22 cellular contexts compared by ENCODE assay signal in the genomic region with DNA sequence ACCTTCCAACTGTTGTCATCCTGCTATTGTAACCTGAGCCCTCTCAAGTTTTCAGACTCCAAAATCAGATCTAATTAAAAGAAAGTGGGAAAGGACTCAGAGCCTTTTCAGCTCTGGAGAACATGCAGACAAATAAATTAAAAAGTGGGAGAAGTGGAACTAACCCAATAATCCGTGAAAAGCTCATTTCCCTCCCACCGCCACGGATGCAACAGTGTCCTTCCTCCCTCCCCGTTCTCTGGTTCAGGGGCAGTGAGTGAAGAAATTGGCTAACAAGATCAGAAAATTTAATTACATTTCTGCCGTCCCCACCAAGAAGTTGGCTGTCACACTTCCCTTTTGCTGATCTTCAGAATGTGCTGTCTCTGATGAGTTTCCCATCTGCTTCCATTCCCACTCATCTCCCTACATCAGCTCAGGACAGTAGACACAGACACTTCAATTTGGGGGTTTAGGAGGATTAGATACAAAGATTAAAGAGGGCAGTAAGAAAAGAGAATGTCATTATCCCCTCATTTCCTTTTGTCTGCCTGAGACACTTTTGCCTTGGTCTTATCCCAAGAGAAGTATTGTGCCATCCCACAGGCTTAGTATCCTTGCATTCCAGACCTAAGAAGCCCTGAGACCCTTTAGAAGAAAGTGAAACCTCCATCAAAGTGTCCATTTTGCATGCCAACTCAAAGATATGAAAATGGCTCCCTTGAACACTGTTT.
"Had no signal": no experiment of that assay in that cellular context is flagged by ENCODE, and none has a peak within 500 bp of the region (broad histone marks: within the 10 kb centered on the region; RNA-seq: fewer than 3 reads in every experiment).

No MANE protein-coding gene starts in this region.

- H3K9ac ChIP-seq: SK-N-SH had no signal

- H3K4me2 ChIP-seq: SK-N-SH had no signal

- H3K4me3 ChIP-seq: adrenal gland had no signal

- H3K27ac ChIP-seq: adrenal gland, VCaP had no signal

- H3K4me1 ChIP-seq: adrenal gland had no signal

- H3K27me3 ChIP-seq: adrenal gland had no signal

- H3K9me3 ChIP-seq: adrenal gland, SK-N-SH had no signal

- ATAC-seq: activated CD4-positive, alpha-beta T cell treated with anti-CD3 and anti-CD28 coated beads for 36 hours; activated CD8-positive, alpha-beta T cell treated with anti-CD3 and anti-CD28 coated beads, Interleukin-2, amount 10 ng/mL, durations not matched to agents 7 days and 5 days had no signal

- H3K9me2 ChIP-seq: SK-N-SH had no signal

- H3K36me3 ChIP-seq: adrenal gland had no signal

- DNase-seq: activated CD4-positive, alpha-beta T cell treated with anti-CD3 and anti-CD28 coated beads for 36 hours; activated CD4-positive, alpha-beta T cell treated with anti-CD3 and anti-CD28 coated beads, Interleukin-2, amount 50 U/mL, for 4 hours; activated CD8-positive, alpha-beta memory T cell treated with anti-CD3 and anti-CD28 coated beads, Interleukin-2, amount 50 U/mL, for 48 hours; activated CD8-positive, alpha-beta T cell treated with anti-CD3 and anti-CD28 coated beads, Interleukin-2, amount 10 ng/mL, durations not matched to agents 7 days and 5 days; activated naive CD4-positive, alpha-beta T cell treated with anti-CD3 and anti-CD28 coated beads, Interleukin-2, amount 50 U/mL, for 16 hours; activated naive CD8-positive, alpha-beta T cell treated with anti-CD3 and anti-CD28 coated beads, Interleukin-2, amount 10 ng/mL, durations not matched to agents 7 days and 5 days; activated T-cell treated with anti-CD3 and anti-CD28 coated beads, Interleukin-2, amount 50 U/mL, for 1 hour; anterior cingulate cortex; cerebellar nuclear complex; Kasumi-1; KBM-7; NCI-H1105 treated with DMSO at 0.1 percent for 48 hours; NCI-H1436 treated with DMSO at 0.1 percent for 48 hours; NCI-H187 treated with DMSO at 0.1 percent for 48 hours; NCI-H345; NCI-H510A; NCI-H774; SIG-M5; T-helper 1 cell had no signal
